ENCODE assay signal across 8 cellular contexts in the genomic region with DNA sequence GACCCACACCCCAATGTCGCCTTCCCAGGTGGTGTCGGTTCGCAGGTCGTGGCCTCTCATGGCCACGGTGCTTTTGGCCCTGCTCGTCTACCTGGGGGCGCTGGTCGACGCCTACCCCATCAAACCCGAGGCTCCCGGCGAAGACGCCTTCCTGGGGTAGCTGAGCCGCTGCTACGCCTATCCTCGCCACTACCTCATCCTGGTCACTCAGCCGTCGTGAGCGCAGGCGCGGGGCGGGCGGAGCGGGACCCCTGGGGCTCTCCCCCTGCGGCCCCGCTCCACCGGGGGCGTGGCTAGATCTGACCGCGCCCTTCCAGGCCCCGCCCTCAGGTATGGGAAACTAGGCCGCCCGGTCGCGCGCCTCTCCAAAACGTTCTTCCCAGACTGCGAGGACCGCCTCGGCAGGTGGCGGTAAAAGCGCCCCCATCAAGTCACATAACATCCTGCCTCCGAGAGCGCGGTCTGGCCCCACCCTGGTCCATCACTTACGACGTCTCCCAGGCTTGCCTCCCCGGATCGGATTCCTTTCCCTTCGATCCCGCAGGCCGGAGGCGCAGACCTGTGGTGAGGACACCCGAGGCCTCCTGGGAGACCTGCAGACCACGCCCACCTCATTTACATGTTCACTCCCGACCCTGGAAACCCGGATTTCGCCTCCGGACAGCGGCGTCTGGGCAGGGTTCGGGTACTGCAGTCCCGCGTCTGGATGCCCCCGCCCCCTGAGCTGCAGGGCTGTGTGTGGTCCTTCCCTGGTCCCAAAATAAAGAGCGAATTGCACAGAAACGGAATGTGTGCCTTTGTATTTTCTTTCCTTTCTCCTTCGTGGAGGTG.
DNase-seq lines count a peak whose midpoint lies in the region; ATAC-seq and TF ChIP-seq lines count a peak whose summit lies in the region.

No MANE protein-coding gene starts in this region.

- peaks cover 47% of the 10 kb centered on the region for H3K27me3 Mint-ChIP-seq in activated T-cell treated with anti-CD3 and anti-CD28 coated beads, Interleukin-2, amount 50 U/mL, for 72 hours (ENCODE audit: low read depth)
- H3K27me3 Mint-ChIP-seq in osteocyte (ENCODE audit: unreplicated experiment) = no peaks in the 10 kb centered on the region

- TF ChIP-seq CTCF in osteocyte (IDR thresholded peaks at IDR 0.05) = no peak

- H3K9me3 Mint-ChIP-seq in activated T-cell treated with anti-CD3 and anti-CD28 coated beads, Interleukin-2, amount 50 U/mL, for 72 hours = no peaks in the 10 kb centered on the region
- H3K9me3 Mint-ChIP-seq in osteocyte (ENCODE audit: unreplicated experiment) = no peaks in the 10 kb centered on the region

- peak; percentile 26 to 34 for ATAC-seq in activated T-cell treated with anti-CD3 and anti-CD28 coated beads, Interleukin-2, amount 50 U/mL, for 72 hours (replicated peaks in 1 of 2)
- no peak for ATAC-seq in HG03025 (IDR thresholded peaks at IDR 0.05; ENCODE audit: low FRiP score, unreplicated experiment)
- ATAC-seq in GM21723 (IDR thresholded peaks at IDR 0.05; ENCODE audit: unreplicated experiment) = no peak
- ATAC-seq in GM19395 (IDR thresholded peaks at IDR 0.05; ENCODE audit: unreplicated experiment) = no peak

- peak overlapping the region; percentile 84 to 86 for H3K4me3 Mint-ChIP-seq in activated T-cell treated with anti-CD3 and anti-CD28 coated beads, Interleukin-2, amount 50 U/mL, for 72 hours
- H3K4me3 Mint-ChIP-seq in osteocyte (ENCODE audit: unreplicated experiment) = peak overlapping the region; percentile 85

- DNase-seq in EH (ENCODE audit: low read depth) (peak; percentile 71), NCI-H1436 treated with DMSO at 0.1 percent for 48 hours (lab: John Stamatoyannopoulos, UW) (peak; percentile 80), glomerular visceral epithelial cell (ENCODE audit: extremely low spot score) (peak; percentile 82), osteocyte (ENCODE audit: extremely low spot score, unreplicated experiment) (no peak)
- peak; percentile 35 for DNase-seq in activated T-cell treated with anti-CD3 and anti-CD28 coated beads, Interleukin-2, amount 50 U/mL, for 72 hours

- H3K36me3 Mint-ChIP-seq in activated T-cell treated with anti-CD3 and anti-CD28 coated beads, Interleukin-2, amount 50 U/mL, for 72 hours (ENCODE audit: insufficient read depth in 2 of 2) = no peaks in the 10 kb centered on the region
- no peaks in the 10 kb centered on the region for H3K36me3 Mint-ChIP-seq in osteocyte (ENCODE audit: unreplicated experiment)

- no peak overlapping the region for H3K27ac Mint-ChIP-seq in activated T-cell treated with anti-CD3 and anti-CD28 coated beads, Interleukin-2, amount 50 U/mL, for 72 hours
- peak overlapping the region; percentile 69 for H3K27ac Mint-ChIP-seq in osteocyte (ENCODE audit: unreplicated experiment)

- peaks cover 19% of the 10 kb centered on the region for H3K4me1 Mint-ChIP-seq in activated T-cell treated with anti-CD3 and anti-CD28 coated beads, Interleukin-2, amount 50 U/mL, for 72 hours (ENCODE audit: low read depth)
- H3K4me1 Mint-ChIP-seq in osteocyte (ENCODE audit: unreplicated experiment) = peaks cover 11% of the 10 kb centered on the region

Comparison
In these comparisons a context has a peak if more than half of its experiments do, and no peak if none do; other contexts are left out.
1. ATAC-seq: peak in activated T-cell treated with anti-CD3 and anti-CD28 coated beads, Interleukin-2, amount 50 U/mL, for 72 hours (2 of 2); none in HG03025 (single experiment), GM21723 (single experiment) and GM19395 (single experiment).